ENCODE assay signal across 8 cellular contexts in genomic region chr10:84008878-84009277, GRCh38.
DNase-seq lines count a peak whose midpoint lies in the region; ATAC-seq and TF ChIP-seq lines count a peak whose summit lies in the region.

No MANE protein-coding gene starts in this region.

- H3K27me3 ChIP-seq in osteoblast (ENCODE audit: insufficient read depth, low read length), result no peaks in the 10 kb centered on the region

- no peak overlapping the region for H3K27ac ChIP-seq in osteoblast (ENCODE audit: low read depth, low read length)

- H3K9me3 ChIP-seq in osteoblast (ENCODE audit: low read depth, low read length), result no peaks in the 10 kb centered on the region

- no peaks in the 10 kb centered on the region for H3K36me3 ChIP-seq in osteoblast (ENCODE audit: insufficient read depth, low read length)

- no peaks in the 10 kb centered on the region for H3K4me1 ChIP-seq in osteoblast (ENCODE audit: insufficient read depth, low read length)

- ATAC-seq in GM21619 (IDR thresholded peaks at IDR 0.05; ENCODE audit: unreplicated experiment), result peak; percentile 52

- TF ChIP-seq CTCF in osteoblast (IDR thresholded peaks at IDR 0.05; ENCODE audit: extremely low read depth, low read depth, low read length), result peak; percentile 36

- H3K4me3 ChIP-seq in osteoblast (ENCODE audit: insufficient read depth, low read length), result no peak overlapping the region

- H3K79me2 ChIP-seq in osteoblast (ENCODE audit: insufficient read depth, low read length), result no peaks in the 10 kb centered on the region

- H4K20me1 ChIP-seq in osteoblast (ENCODE audit: insufficient read depth, low read length), result no peaks in the 10 kb centered on the region

- DNase-seq in NCI-H748 (lab: John Stamatoyannopoulos, UW; ENCODE audit: unreplicated experiment) (peak; percentile 30), NCI-H748 treated with DMSO at 0.1 percent for 48 hours (lab: John Stamatoyannopoulos, UW) (no peak), NCI-H460 (ENCODE audit: extremely low read depth, low read depth) (peak; percentile 5), astrocyte of the hippocampus (ENCODE audit: low read depth, low spot score) (peak; percentile 10), osteoblast (ENCODE audit: insufficient read length, low spot score, missing footprints) (no peak), occipital lobe (lab: John Stamatoyannopoulos, UW) (no peak), NCI-H187 (lab: John Stamatoyannopoulos, UW) (no peak)

- no peak overlapping the region for H2AFZ ChIP-seq in osteoblast (ENCODE audit: low read length)

- H3K4me2 ChIP-seq in osteoblast (ENCODE audit: insufficient read depth, low read length), result no peak overlapping the region

Comparison
In these comparisons a context has a peak if more than half of its experiments do, and no peak if none do; other contexts are left out.
1. DNase-seq: peak in NCI-H748 (single experiment), NCI-H460 (single experiment) and astrocyte of the hippocampus (single experiment); none in NCI-H748 treated with DMSO at 0.1 percent for 48 hours (single experiment), osteoblast (single experiment), occipital lobe (single experiment) and NCI-H187 (0 of 2).